In the genomic region with DNA sequence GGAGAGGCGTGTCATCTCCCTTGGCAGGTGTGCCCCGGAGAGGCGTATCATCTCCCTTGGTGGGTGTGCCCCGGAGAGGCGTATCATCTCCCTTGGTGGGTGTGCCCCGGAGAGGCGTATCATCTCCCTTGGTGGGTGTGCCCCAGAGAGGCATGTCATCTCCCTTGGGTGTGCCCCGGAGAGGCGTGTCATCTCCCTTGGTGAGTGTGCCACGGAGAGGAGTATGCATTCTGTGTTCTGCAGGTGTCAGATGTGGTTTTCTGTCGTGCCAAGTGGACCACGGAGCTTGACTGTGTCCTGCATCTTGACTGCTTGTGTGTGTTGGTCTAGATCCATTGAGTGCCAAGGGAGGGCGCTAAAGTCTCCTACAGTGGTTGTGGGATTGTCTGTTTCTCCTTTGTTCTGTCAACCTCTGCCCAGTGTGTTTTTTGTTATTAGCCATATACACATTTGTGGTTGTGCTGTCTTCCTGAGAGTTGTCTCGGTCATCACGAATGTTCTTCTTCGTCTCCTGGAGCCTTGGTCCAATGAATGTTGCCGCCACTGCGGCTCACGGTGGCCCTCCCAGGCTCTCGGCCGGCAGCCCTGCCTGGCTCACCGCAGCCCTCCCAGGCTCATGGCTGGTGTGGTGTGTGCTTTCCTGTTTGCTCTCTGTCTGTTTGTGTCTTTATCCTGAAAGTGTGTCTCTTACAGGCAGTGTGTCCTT, we compare ENCODE assay signal across 1 cellular context.
TF ChIP-seq lines count a peak whose summit lies in the region.

No MANE protein-coding gene starts in this region.

TF ChIP-seq in GM23338, 12 proteins besides CTCF, POLR2A, EP300 and RAD21 (continued from another document):
- TF ChIP-seq ZNF462 (CRISPR knock-in tag; IDR thresholded peaks at IDR 0.05) = no peak
